ENCODE assay signal across 1 cellular context in the genomic region with DNA sequence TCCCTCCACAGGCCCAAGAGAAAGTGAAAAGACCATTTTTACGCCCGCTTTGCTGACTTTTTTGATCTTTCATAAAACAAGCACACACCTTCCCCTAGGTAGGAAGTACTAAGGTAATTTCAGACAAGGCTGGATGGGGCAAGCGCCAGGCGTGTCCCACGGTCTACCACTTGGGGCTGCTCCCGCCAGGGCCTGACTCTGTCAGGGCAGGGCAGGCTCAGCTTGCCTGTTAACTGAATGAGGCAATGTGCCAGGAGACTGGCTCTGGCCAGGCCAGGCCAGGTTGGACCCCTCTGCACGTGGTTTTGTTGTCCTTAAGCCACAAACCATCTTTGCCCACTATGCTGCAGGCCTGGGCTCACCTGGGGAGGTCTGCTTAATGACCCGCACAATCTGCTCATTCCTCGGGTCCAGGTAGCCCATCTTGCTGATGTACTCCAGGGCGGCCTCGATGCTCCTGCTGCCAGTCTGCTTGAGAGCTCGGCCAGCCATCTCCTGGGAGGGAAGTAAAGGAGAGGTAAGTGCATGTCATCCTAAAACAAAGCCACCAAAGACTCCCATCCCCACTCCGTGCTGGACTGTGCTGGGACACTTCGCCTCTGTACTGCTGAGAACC.
TF ChIP-seq lines count a peak whose summit lies in the region.

No MANE protein-coding gene starts in this region.

TF ChIP-seq in HCT116, 20 proteins besides CTCF, POLR2A, EP300 and RAD21 (continued from another document):
- TF ChIP-seq SP1 (IDR thresholded peaks at IDR 0.05; ENCODE audit: low read depth) (no peak), EGR1 (IDR thresholded peaks at IDR 0.05; ENCODE audit: low read depth) (no peak), JUND (IDR thresholded peaks at IDR 0.05) (no peak), SIN3A (IDR thresholded peaks at IDR 0.05; ENCODE audit: low read depth) (no peak), ZFX (IDR thresholded peaks at IDR 0.05) (no peak), ZNF274 (IDR thresholded peaks at IDR 0.05; ENCODE audit: low read depth, low read length) (no peak), YY1 (IDR thresholded peaks at IDR 0.05; ENCODE audit: extremely low read depth, insufficient replicate concordance, low read depth, low read length) (no peak), FOSL1 (IDR thresholded peaks at IDR 0.05; ENCODE audit: low read depth) (no peak), ELF1 (IDR thresholded peaks at IDR 0.05; ENCODE audit: borderline replicate concordance, low read depth) (no peak), EZH2 (IDR thresholded peaks at IDR 0.05) (no peak), POLR2AphosphoS5 (IDR thresholded peaks at IDR 0.05; ENCODE audit: low read depth, low read length) (no peak), CBX3 (IDR thresholded peaks at IDR 0.05; ENCODE audit: low read depth) (no peak)
- TF ChIP-seq, protein P1, sequence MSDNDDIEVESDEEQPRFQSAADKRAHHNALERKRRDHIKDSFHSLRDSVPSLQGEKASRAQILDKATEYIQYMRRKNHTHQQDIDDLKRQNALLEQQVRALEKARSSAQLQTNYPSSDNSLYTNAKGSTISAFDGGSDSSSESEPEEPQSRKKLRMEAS (IDR thresholded peaks at IDR 0.05): no peak
- TF ChIP-seq, protein P2, sequence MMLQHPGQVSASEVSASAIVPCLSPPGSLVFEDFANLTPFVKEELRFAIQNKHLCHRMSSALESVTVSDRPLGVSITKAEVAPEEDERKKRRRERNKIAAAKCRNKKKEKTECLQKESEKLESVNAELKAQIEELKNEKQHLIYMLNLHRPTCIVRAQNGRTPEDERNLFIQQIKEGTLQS (IDR thresholded peaks at IDR 0.05): no peak
